14 cellular contexts compared by ENCODE assay signal in the genomic region with DNA sequence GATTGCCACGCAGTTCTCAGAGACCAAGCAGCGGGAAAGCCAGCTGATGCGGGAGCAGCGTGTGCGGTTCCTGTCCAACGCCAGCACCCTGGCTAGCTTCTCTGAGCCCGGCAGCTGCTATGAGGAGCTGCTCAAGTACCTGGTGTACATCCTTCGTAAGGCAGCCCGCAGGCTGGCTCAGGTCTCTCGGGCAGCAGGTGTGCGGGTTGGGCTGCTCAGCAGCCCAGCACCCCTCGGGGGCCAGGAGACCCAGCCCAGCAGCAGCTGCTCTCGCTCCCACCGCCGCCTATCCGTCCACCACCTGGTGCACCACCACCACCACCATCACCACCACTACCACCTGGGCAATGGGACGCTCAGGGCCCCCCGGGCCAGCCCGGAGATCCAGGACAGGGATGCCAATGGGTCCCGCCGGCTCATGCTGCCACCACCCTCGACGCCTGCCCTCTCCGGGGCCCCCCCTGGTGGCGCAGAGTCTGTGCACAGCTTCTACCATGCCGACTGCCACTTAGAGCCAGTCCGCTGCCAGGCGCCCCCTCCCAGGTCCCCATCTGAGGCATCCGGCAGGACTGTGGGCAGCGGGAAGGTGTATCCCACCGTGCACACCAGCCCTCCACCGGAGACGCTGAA. TPM values are rescaled to one million over a fixed set of nuclear protein-coding genes. Genes with fewer than 3 reads are reported as not detected.
DNase-seq lines count a peak whose midpoint lies in the region; ATAC-seq and TF ChIP-seq lines count a peak whose summit lies in the region.
"Had no signal": no experiment of that assay in that cellular context is flagged by ENCODE, and none has a peak within 500 bp of the region (broad histone marks: within the 10 kb centered on the region; RNA-seq: fewer than 3 reads in every experiment).

No MANE protein-coding gene starts in this region.

- POLR2A ChIA-PET in PC-3 (lab: Charles Lee; ENCODE audit: unreplicated experiment), result no interaction called here

- no peak overlapping the region for H3K9ac ChIP-seq in PC-3 (ENCODE audit: low read length)

- H3K4me3 ChIP-seq in heart left ventricle (no peak overlapping the region), PC-3 (ENCODE audit: low read length) (no peak overlapping the region)
- H3K4me3 ChIP-seq: cardiac muscle cell had no signal

- H3K27me3 ChIP-seq in heart left ventricle, result no peaks in the 10 kb centered on the region
- no peaks in the 10 kb centered on the region for H3K27me3 ChIP-seq in PC-3 (ENCODE audit: low read length)
- H3K27me3 ChIP-seq: cardiac muscle cell had no signal

- WGBS in heart left ventricle, 4 donors, result 87 to 94% (median 91%) methylated on average over 22 to 33 of the region's 33 CpGs

- no peak for TF ChIP-seq CTCF in heart left ventricle (IDR thresholded peaks at IDR 0.05)
- TF ChIP-seq CTCF in PC-3 (conservative IDR thresholded peaks at IDR 0.05; ENCODE audit: low read depth, low read length), result peak; percentile 37; the same call in 1 of the 2 replicates

- CTCF ChIA-PET in PC-3 (lab: Charles Lee), result no interaction called here

- H3K79me2 ChIP-seq in PC-3 (ENCODE audit: low read length), result no peaks in the 10 kb centered on the region

- no peak overlapping the region for H2AFZ ChIP-seq in PC-3 (ENCODE audit: low read length)

- H3F3A ChIP-seq in PC-3 (ENCODE audit: low read length, unreplicated experiment), result no peaks in the 10 kb centered on the region

- no peak overlapping the region for H3K4me2 ChIP-seq in PC-3 (ENCODE audit: low read length)

- H3K4me1 ChIP-seq in heart left ventricle, result no peaks in the 10 kb centered on the region
- no peaks in the 10 kb centered on the region for H3K4me1 ChIP-seq in PC-3 (ENCODE audit: insufficient read depth, low read length)

- no TSS peak for BruUV-seq in PC-3 (replicated peaks; lab: Mats Ljungman, UMichigan)

- intact Hi-C loops in left ventricle myocardium superior (cut with micrococcal nuclease) (no loop called here), heart left ventricle (cut with DNase I) (no loop called here), PC-3 (cut with micrococcal nuclease) (no loop called here)

- H3K9me2 ChIP-seq in PC-3 (replicated peaks; ENCODE audit: low read length), result no peaks in the 10 kb centered on the region

- H3K9me3 ChIP-seq in heart left ventricle, result no peaks in the 10 kb centered on the region
- H3K9me3 ChIP-seq in PC-3 (ENCODE audit: low read length), result no peaks in the 10 kb centered on the region

- no peaks in the 10 kb centered on the region for H3K36me3 ChIP-seq in heart left ventricle
- H3K36me3 ChIP-seq in PC-3 (ENCODE audit: low read depth, low read length), result no peaks in the 10 kb centered on the region
- H3K36me3 ChIP-seq: cardiac muscle cell had no signal

- no peaks in the 10 kb centered on the region for H4K20me1 ChIP-seq in PC-3 (ENCODE audit: low read length)

- no peak overlapping the region for H3K27ac ChIP-seq in heart left ventricle
- H3K27ac ChIP-seq in PC-3 (ENCODE audit: low read length), result no peak overlapping the region
- H3K27ac ChIP-seq: cardiac muscle cell had no signal

- no peak for TF ChIP-seq POLR2A in heart left ventricle (IDR thresholded peaks at IDR 0.05)

- ATAC-seq in left ventricle myocardium superior (no peak), heart left ventricle (no peak), PC-3 (no peak), GM18873 (IDR thresholded peaks at IDR 0.05; ENCODE audit: low FRiP score, unreplicated experiment) (no peak), HG03460 (IDR thresholded peaks at IDR 0.05; ENCODE audit: unreplicated experiment) (no peak)

- DNase-seq in left ventricle myocardium superior (peak; percentile 25), heart left ventricle (no peak), NCI-H1105 (lab: John Stamatoyannopoulos, UW) (peak; percentile 26), PC-3 (no peak), glomerular visceral epithelial cell (ENCODE audit: extremely low spot score) (no peak)
- DNase-seq: activated naive CD4-positive, alpha-beta T cell treated with anti-CD3 and anti-CD28 coated beads, Interleukin-2, amount 10 ng/mL, durations not matched to agents 7 days and 5 days; effector memory CD4-positive, alpha-beta T cell; immature natural killer cell had no signal

RNA-seq across cellular contexts. Expression of a gene that starts 15.2 kb away (rescaled TPM):
- total RNA-seq in left ventricle myocardium superior (0.25 TPM), heart left ventricle (under 1 TPM in 8 of 9 donors, not detected in 1; 0.02 to 0.48 (median 0.14) TPM), PC-3 (2014; rRNA removed) (0.04 and 0.12 TPM in 2 replicates)
- polyA plus RNA-seq in heart left ventricle, result under 1 TPM; 0.04 to 0.11 TPM
- total RNA-seq: natural killer cell treated with Interleukin-12 subunit alpha and Interleukin-12 subunit beta and Interleukin-15 and Interleukin-18, amount 100 ng/mL, for 72 hours; pulmonary artery endothelial cell had no signal
- polyA plus RNA-seq: immature natural killer cell had no signal

RNA-seq across cellular contexts. Expression of a gene that starts 28.7 kb away (rescaled TPM):
- total RNA-seq in left ventricle myocardium superior, result 68.7 TPM
- 10 to 100 TPM; 21.6 to 83.0 (median 67.1) TPM for total RNA-seq in heart left ventricle
- 10 to 100 TPM; 13.8 to 52.3 TPM for polyA plus RNA-seq in heart left ventricle
- 104 and 115 TPM in 2 replicates for total RNA-seq in PC-3 (2014; rRNA removed)

RNA-seq across cellular contexts. Expression of a gene that starts 43.2 kb away (rescaled TPM):
- total RNA-seq in left ventricle myocardium superior (33.4 TPM), heart left ventricle (10 to 100 TPM in 6 of 9 donors, 1 to 10 TPM in 3; 8.9 to 29.5 (median 12.6) TPM), PC-3 (2014; rRNA removed) (20.5 and 30.1 TPM in 2 replicates)
- 10 to 100 TPM in 1 of 2 donors, 1 to 10 TPM in 1; 9.0 to 22.1 TPM for polyA plus RNA-seq in heart left ventricle
- total RNA-seq: natural killer cell treated with Interleukin-12 subunit alpha and Interleukin-12 subunit beta and Interleukin-15 and Interleukin-18, amount 100 ng/mL, for 72 hours; temporal lobe had no signal
- polyA plus RNA-seq: immature natural killer cell had no signal

RNA-seq across cellular contexts. Expression of a gene that starts 59.0 kb away (rescaled TPM):
- total RNA-seq in left ventricle myocardium superior (0.37 TPM), heart left ventricle (10 to 100 TPM in 1 of 9 donors, 1 to 10 TPM in 4, under 1 TPM in 3, not detected in 1; 0.20 to 21.6 (median 1.3) TPM), PC-3 (2014; rRNA removed) (50.2 and 64.4 TPM in 2 replicates)
- polyA plus RNA-seq in heart left ventricle, result 1 to 10 TPM in 1 of 2 donors, under 1 TPM in 1; 0.50 to 1.4 TPM
- total RNA-seq: cardiac muscle cell; natural killer cell treated with Interleukin-12 subunit alpha and Interleukin-12 subunit beta and Interleukin-15 and Interleukin-18, amount 100 ng/mL, for 72 hours had no signal

Comparison
In these comparisons a context has a peak if more than half of its experiments do, and no peak if none do; other contexts are left out.
1. DNase-seq: peak in left ventricle myocardium superior (single experiment) and NCI-H1105 (single experiment); none in heart left ventricle (0 of 5), PC-3 (single experiment) and glomerular visceral epithelial cell (single experiment).